1 cellular context compared by ENCODE assay signal in the genomic region with DNA sequence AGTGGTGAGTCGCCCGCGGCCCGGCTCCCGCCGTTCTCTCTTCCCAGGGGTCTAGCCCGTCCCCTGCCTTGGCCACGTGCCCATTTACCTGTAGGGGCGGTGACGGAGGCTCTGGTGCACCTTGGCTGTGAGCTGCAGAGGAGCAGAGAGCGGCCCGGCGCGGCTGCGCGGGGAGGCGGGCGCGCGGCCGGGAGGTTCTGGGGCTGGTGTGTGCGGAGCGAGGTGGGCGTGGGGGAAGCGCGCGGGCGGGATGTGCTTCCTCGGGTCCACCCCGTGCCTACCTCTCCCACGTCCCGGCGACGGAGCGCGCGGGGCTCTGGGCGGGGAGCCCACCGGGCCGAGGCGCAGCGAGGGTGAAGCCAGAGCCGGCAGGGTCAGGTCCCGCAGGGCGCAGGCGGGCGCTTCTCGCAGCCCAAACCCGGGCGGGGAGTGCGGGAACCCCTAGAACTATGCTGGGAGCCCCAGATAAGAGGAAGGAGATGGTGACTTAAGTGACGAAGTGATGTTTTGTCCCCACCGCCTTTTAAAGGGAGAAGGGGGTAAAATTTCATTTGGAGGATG.
A peak's percentile ranks its signal among the peaks of the same experiment; 100 is the strongest.
TF ChIP-seq lines count a peak whose summit lies in the region.

No MANE protein-coding gene starts in this region.

TF ChIP-seq in HepG2, 621 proteins besides CTCF, POLR2A, EP300 and RAD21 (continued from another document):
- peak; percentile 4; the same call in 1 of the 2 replicates for TF ChIP-seq ZFX (CRISPR knock-in tag; IDR thresholded peaks at IDR 0.05; ENCODE audit: low read depth)
- TF ChIP-seq ZNF207 (IDR thresholded peaks at IDR 0.05; ENCODE audit: borderline replicate concordance), result no peak
- TF ChIP-seq ZFY (CRISPR knock-in tag; IDR thresholded peaks at IDR 0.05), result peak; percentile 45
- TF ChIP-seq, protein P1, sequence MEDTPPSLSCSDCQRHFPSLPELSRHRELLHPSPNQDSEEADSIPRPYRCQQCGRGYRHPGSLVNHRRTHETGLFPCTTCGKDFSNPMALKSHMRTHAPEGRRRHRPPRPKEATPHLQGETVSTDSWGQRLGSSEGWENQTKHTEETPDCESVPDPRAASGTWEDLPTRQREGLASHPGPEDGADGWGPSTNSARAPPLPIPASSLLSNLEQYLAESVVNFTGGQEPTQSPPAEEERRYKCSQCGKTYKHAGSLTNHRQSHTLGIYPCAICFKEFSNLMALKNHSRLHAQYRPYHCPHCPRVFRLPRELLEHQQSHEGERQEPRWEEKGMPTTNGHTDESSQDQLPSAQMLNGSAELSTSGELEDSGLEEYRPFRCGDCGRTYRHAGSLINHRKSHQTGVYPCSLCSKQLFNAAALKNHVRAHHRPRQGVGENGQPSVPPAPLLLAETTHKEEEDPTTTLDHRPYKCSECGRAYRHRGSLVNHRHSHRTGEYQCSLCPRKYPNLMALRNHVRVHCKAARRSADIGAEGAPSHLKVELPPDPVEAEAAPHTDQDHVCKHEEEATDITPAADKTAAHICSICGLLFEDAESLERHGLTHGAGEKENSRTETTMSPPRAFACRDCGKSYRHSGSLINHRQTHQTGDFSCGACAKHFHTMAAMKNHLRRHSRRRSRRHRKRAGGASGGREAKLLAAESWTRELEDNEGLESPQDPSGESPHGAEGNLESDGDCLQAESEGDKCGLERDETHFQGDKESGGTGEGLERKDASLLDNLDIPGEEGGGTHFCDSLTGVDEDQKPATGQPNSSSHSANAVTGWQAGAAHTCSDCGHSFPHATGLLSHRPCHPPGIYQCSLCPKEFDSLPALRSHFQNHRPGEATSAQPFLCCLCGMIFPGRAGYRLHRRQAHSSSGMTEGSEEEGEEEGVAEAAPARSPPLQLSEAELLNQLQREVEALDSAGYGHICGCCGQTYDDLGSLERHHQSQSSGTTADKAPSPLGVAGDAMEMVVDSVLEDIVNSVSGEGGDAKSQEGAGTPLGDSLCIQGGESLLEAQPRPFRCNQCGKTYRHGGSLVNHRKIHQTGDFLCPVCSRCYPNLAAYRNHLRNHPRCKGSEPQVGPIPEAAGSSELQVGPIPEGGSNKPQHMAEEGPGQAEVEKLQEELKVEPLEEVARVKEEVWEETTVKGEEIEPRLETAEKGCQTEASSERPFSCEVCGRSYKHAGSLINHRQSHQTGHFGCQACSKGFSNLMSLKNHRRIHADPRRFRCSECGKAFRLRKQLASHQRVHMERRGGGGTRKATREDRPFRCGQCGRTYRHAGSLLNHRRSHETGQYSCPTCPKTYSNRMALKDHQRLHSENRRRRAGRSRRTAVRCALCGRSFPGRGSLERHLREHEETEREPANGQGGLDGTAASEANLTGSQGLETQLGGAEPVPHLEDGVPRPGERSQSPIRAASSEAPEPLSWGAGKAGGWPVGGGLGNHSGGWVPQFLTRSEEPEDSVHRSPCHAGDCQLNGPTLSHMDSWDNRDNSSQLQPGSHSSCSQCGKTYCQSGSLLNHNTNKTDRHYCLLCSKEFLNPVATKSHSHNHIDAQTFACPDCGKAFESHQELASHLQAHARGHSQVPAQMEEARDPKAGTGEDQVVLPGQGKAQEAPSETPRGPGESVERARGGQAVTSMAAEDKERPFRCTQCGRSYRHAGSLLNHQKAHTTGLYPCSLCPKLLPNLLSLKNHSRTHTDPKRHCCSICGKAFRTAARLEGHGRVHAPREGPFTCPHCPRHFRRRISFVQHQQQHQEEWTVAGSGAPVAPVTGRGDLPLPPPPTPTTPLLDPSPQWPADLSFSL (CRISPR knock-in tag; IDR thresholded peaks at IDR 0.05), result no peak
- TF ChIP-seq JARID2 (CRISPR knock-in tag; IDR thresholded peaks at IDR 0.05; ENCODE audit: insufficient replicate concordance), result no peak
- TF ChIP-seq NRL (CRISPR knock-in tag; IDR thresholded peaks at IDR 0.05; ENCODE audit: borderline replicate concordance), result 0 out of 2 replicates have a peak, but pooled peaks have one; percentile 80
- TF ChIP-seq PHF8 (CRISPR knock-in tag; IDR thresholded peaks at IDR 0.05), result peak; percentile 47
- peak; percentile 8 for TF ChIP-seq CBX1 (IDR thresholded peaks at IDR 0.05; ENCODE audit: low read depth)
- no peak for TF ChIP-seq ZNF383 (CRISPR knock-in tag; IDR thresholded peaks at IDR 0.05; ENCODE audit: borderline replicate concordance)
- peak; percentile 47 for TF ChIP-seq SALL1 (CRISPR knock-in tag; IDR thresholded peaks at IDR 0.05)
- TF ChIP-seq MED1 (CRISPR knock-in tag; IDR thresholded peaks at IDR 0.05), result 0 out of 2 replicates have a peak, but pooled peaks have one; percentile 6
